In genomic region chr5:139562847-139563246, GRCh38 we compare ENCODE assay signal across 8 cellular contexts. TPM values are rescaled to one million over a fixed set of nuclear protein-coding genes. Genes with fewer than 3 reads are reported as not detected.
DNase-seq lines count a peak whose midpoint lies in the region; ATAC-seq, FAIRE-seq and TF ChIP-seq lines count a peak whose summit lies in the region.

No MANE protein-coding gene starts in this region.

- H4K20me1 ChIP-seq in GM12878 (ENCODE audit: control insufficient read depth, insufficient read depth), result no peaks in the 10 kb centered on the region

- no peak overlapping the region for H4K5ac ChIP-seq in mesendoderm (ENCODE audit: low read length)

- CTCF ChIA-PET in GM12878 (lab: Yijun Ruan, JAX), result interaction anchor here (0.7 to 4.8 kb wide), 23 partner anchors 9 to 285 kb away, joined by 3 to 53 read pairs (median 5); no protein-coding TSS in a partner anchor

- no peak overlapping the region for H2BK5ac ChIP-seq in mesendoderm (ENCODE audit: low read length)

- H3K9ac ChIP-seq in GM12878 (ENCODE audit: control insufficient read depth, insufficient read depth, low read length), result peak overlapping the region; percentile 79
- H3K9ac ChIP-seq in mesendoderm (ENCODE audit: low read length), result peak overlapping the region; percentile 28

- under 1% methylated on average over 5 of the region's 5 CpGs for WGBS in GM12878 (ENCODE audit: insufficient coverage, insufficient replicate concordance, low lambda C conversion rate, missing lambda C conversion rate)
- WGBS in mesendoderm (ENCODE audit: extremely low coverage, insufficient coverage, low lambda C conversion rate), result no CpG with 5 or more reads among the region's 5 CpGs

- BruUV-seq in GM12878 (replicated peaks; lab: Mats Ljungman, UMichigan), result no TSS peak

- in situ Hi-C loops in GM12878 (cut with MboI), result no loop called here

- DNase-seq in left ventricle myocardium inferior (no peak), Right ventricle myocardium superior (no peak), GM12878 (ENCODE audit: low read depth, low spot score) (no peak), mesendoderm (no peak), vagina (ENCODE audit: extremely low spot score in 2 of 2) (no peak), KG1 (lab: John Stamatoyannopoulos, UW) (no peak), retina (no peak)

- H3K79me2 ChIP-seq in GM12878 (ENCODE audit: control insufficient read depth, insufficient read depth, low read length) (peaks cover 70% of the 10 kb centered on the region), mesendoderm (ENCODE audit: control insufficient read depth, insufficient read depth, low read length) (peaks cover 59% of the 10 kb centered on the region)

- H2AK5ac ChIP-seq in mesendoderm (ENCODE audit: low read length), result no peak overlapping the region

- H2AFZ ChIP-seq in GM12878 (ENCODE audit: control insufficient read depth, low read depth, low read length), result no peak overlapping the region

- SMC1A ChIA-PET in GM12878 (lab: Charles Lee; ENCODE audit: uncharacterized antibody, unreplicated experiment), result interaction anchor here (0.6 to 5.5 kb wide), 30 partner anchors 8 to 203 kb away, joined by 3 to 65 read pairs (median 4); no protein-coding TSS in a partner anchor

- H3K27me3 ChIP-seq in left ventricle myocardium inferior (ENCODE audit: low read depth) (no peaks in the 10 kb centered on the region), GM12878 (replicated peaks in 1 of 2; ENCODE audit: control insufficient read depth in 2 of 2, insufficient read depth in 2 of 2, low read length in 1 of 2) (no peaks in the 10 kb centered on the region), mesendoderm (ENCODE audit: insufficient read depth, low read length, poor library complexity) (no peaks in the 10 kb centered on the region), vagina (no peaks in the 10 kb centered on the region)

- H3K4me1 ChIP-seq in left ventricle myocardium inferior (peaks cover 72% of the 10 kb centered on the region), GM12878 (ENCODE audit: control insufficient read depth, insufficient read depth, low read length) (peaks cover 25% of the 10 kb centered on the region), mesendoderm (ENCODE audit: control insufficient read depth, low read depth, low read length) (peaks cover 3% of the 10 kb centered on the region), vagina (peaks cover 61% of the 10 kb centered on the region)

- RAD21 ChIA-PET in GM12878 (lab: Charles Lee; ENCODE audit: unreplicated experiment), result interaction anchor here (0.7 to 7.2 kb wide), 20 partner anchors 8 to 479 kb away, joined by 3 to 49 read pairs (median 5); partner anchors contain the start of gene CXXC5

- no peak overlapping the region for H2BK15ac ChIP-seq in mesendoderm (replicated peaks; ENCODE audit: low read depth)

- H3K23ac ChIP-seq in mesendoderm (ENCODE audit: low read length), result no peak overlapping the region

- intact Hi-C loops in left ventricle myocardium inferior (cut with micrococcal nuclease) (no loop called here), Right ventricle myocardium superior (cut with DNase I) (no loop called here), GM12878 (cut with micrococcal nuclease; ENCODE audit: unreplicated experiment) (loop anchor here (2.0 to 5.0 kb wide), 2 partner anchors 44 to 141 kb away; no protein-coding TSS in a partner anchor), vagina (cut with DNase I) (no loop called here)

- TF ChIP-seq CTCF in left ventricle myocardium inferior (IDR thresholded peaks at IDR 0.05; ENCODE audit: borderline replicate concordance), result no peak
- TF ChIP-seq CTCF in GM12878 (IDR thresholded peaks at IDR 0.05 in 2 of 3, conservative IDR thresholded peaks at IDR 0.05 in 1 of 3; ENCODE audit: control insufficient read depth in 2 of 3, extremely low read depth in 1 of 3, insufficient read depth in 1 of 3, low read depth in 3 of 3, low read length in 3 of 3), result no peak
- TF ChIP-seq CTCF in vagina (IDR thresholded peaks at IDR 0.05), result no peak

- TF ChIP-seq EP300 in GM12878 (IDR thresholded peaks at IDR 0.05; ENCODE audit: borderline replicate concordance in 1 of 2, control insufficient read depth in 1 of 2, low read depth in 2 of 2, low read length in 2 of 2), result no peak

- TF ChIP-seq POLR2A in GM12878 (IDR thresholded peaks at IDR 0.05; ENCODE audit: low read depth, low read length), result no peak
- no peak for TF ChIP-seq POLR2A in vagina (IDR thresholded peaks at IDR 0.05)

- no peak overlapping the region for H3K4ac ChIP-seq in mesendoderm (ENCODE audit: low read depth, low read length)

- H3K18ac ChIP-seq in mesendoderm (ENCODE audit: low read length), result no peak overlapping the region

- H4K8ac ChIP-seq in mesendoderm (ENCODE audit: low read depth, low read length), result no peak overlapping the region

- H3K9me3 ChIP-seq in left ventricle myocardium inferior (replicated peaks), result no peaks in the 10 kb centered on the region
- H3K9me3 ChIP-seq in GM12878 (replicated peaks; ENCODE audit: control insufficient read depth, insufficient read depth, low read length), result no peaks in the 10 kb centered on the region
- H3K9me3 ChIP-seq in vagina, result no peaks in the 10 kb centered on the region

- H2BK120ac ChIP-seq in mesendoderm (ENCODE audit: low read depth, low read length), result no peak overlapping the region

- H3K56ac ChIP-seq in mesendoderm (ENCODE audit: low read length), result peak overlapping the region; percentile 34

- H3K27ac ChIP-seq in left ventricle myocardium inferior (replicated peaks), result peak overlapping the region; percentile 98
- peak overlapping the region; percentile 69 for H3K27ac ChIP-seq in GM12878 (ENCODE audit: control insufficient read depth, insufficient read depth)
- H3K27ac ChIP-seq in mesendoderm (ENCODE audit: low read depth, low read length), result no peak overlapping the region
- peak overlapping the region; percentile 93 for H3K27ac ChIP-seq in vagina

- H3K4me3 ChIP-seq in left ventricle myocardium inferior, result peak overlapping the region; percentile 98
- H3K4me3 ChIP-seq in GM12878, result peak overlapping the region; percentile 75
- H3K4me3 ChIP-seq in mesendoderm (ENCODE audit: low read length), result peak overlapping the region; percentile 31
- peak overlapping the region; percentile 78 for H3K4me3 ChIP-seq in vagina

- POLR2A ChIA-PET in GM12878 (lab: Charles Lee), result interaction anchor here (0.5 to 4.8 kb wide), 25 partner anchors 9 to 478 kb away, joined by 3 to 43 read pairs (median 4); partner anchors contain the start of genes DNAJC18 and SPATA24

- H3K36me3 ChIP-seq in left ventricle myocardium inferior, result peaks cover 3% of the 10 kb centered on the region
- peaks cover 0 to 2% of the 10 kb centered on the region in 2 experiments; a peak in 1 of 4 replicates for H3K36me3 ChIP-seq in GM12878 (ENCODE audit: control insufficient read depth in 2 of 2, insufficient read depth in 2 of 2, low read length in 1 of 2)
- no peaks in the 10 kb centered on the region for H3K36me3 ChIP-seq in mesendoderm (ENCODE audit: control insufficient read depth, insufficient read depth, low read length)
- H3K36me3 ChIP-seq in vagina, result peaks cover 0 to 6% of the 10 kb centered on the region in 2 donors

- H3K4me2 ChIP-seq in GM12878 (ENCODE audit: control insufficient read depth, insufficient read depth), result peak overlapping the region; percentile 93
- H3K4me2 ChIP-seq in mesendoderm (ENCODE audit: low read length), result peak overlapping the region; percentile 67

- TF ChIP-seq RAD21 in GM12878 (IDR thresholded peaks at IDR 0.05; ENCODE audit: insufficient read depth, low read depth, low read length), result no peak

- no peak for FAIRE-seq in GM12878 (lab: Jason Lieb, UNC)

- ATAC-seq in Right ventricle myocardium superior (ENCODE audit: poor library complexity) (no peak), GM12878 (no peak), HG03196 (IDR thresholded peaks at IDR 0.05; ENCODE audit: unreplicated experiment) (no peak)

- H3K79me1 ChIP-seq in mesendoderm (ENCODE audit: low read length), result no peaks in the 10 kb centered on the region

TF ChIP-seq in GM12878, 131 proteins besides CTCF, POLR2A, EP300 and RAD21 (continues in another document):
- no peak for TF ChIP-seq IRF4 (IDR thresholded peaks at IDR 0.05; ENCODE audit: low read depth, low read length)
- no peak for TF ChIP-seq TCF12 (IDR thresholded peaks at IDR 0.05; ENCODE audit: low read depth, low read length)
- TF ChIP-seq BACH1 (IDR thresholded peaks at IDR 0.05; ENCODE audit: borderline replicate concordance), result no peak
- no peak for TF ChIP-seq RAD51 (IDR thresholded peaks at IDR 0.05)
- TF ChIP-seq PML (IDR thresholded peaks at IDR 0.05; ENCODE audit: low read length), result no peak
- TF ChIP-seq KLF5 (IDR thresholded peaks at IDR 0.05; ENCODE audit: partially characterized antibody), result no peak
- TF ChIP-seq SMAD5 (IDR thresholded peaks at IDR 0.05; ENCODE audit: low read depth), result no peak
- TF ChIP-seq USF1 (IDR thresholded peaks at IDR 0.05; ENCODE audit: borderline replicate concordance, extremely low read length, insufficient read depth, low read depth, low read length), result no peak

RNA-seq across cellular contexts. Expression of gene UBE2D2, which starts 1.7 kb away (rescaled TPM):
- 110 TPM for total RNA-seq in left ventricle myocardium inferior
- 114 TPM for total RNA-seq in Right ventricle myocardium superior
- total RNA-seq in GM12878 (2013; cell fraction: nucleolus; rRNA removed), result 91.1 and 104 TPM in 2 replicates
- total RNA-seq in GM12878 (2014; rRNA removed), result 93.1 and 107 TPM in 2 replicates
- total RNA-seq in GM12878 (2014; rRNA removed; fragmentation: Illumina TruSeq; extraction: Trizol), result 134 and 136 TPM in 2 replicates
- total RNA-seq in GM12878 (2021), result 166 and 174 TPM in 2 replicates
- polyA plus RNA-seq in GM12878 (2011; ENCODE audit: low read depth), result 146 TPM
- 139 and 185 TPM in 2 replicates for polyA plus RNA-seq in GM12878 (2011; rRNA removed)
- 40.9 and 52.0 TPM in 2 replicates for polyA plus RNA-seq in GM12878 (2011; cell fraction: cytosol; rRNA removed)
- polyA plus RNA-seq in GM12878 (2011; cell fraction: nucleus; rRNA removed), result 40.3 and 44.3 TPM in 2 replicates
- polyA plus RNA-seq in GM12878 (2012), result 193 and 217 TPM in 2 replicates
- polyA plus RNA-seq in GM12878 (2014; fragmentation: Illumina TruSeq; extraction: Trizol), result 120 and 151 TPM in 2 replicates
- polyA plus RNA-seq in GM12878 (2014; fragmentation: Nextera tagmentation; extraction: Ambion mirVana), result 100 to 1,000 TPM in 1 of 2 experiments, 10 to 100 TPM in 1; 58.6 to 120 TPM
- 79.2 and 99.2 TPM in 2 replicates for polyA plus RNA-seq in GM12878 (2014; rRNA removed)
- 100 to 1,000 TPM; 227 to 245 TPM for polyA plus RNA-seq in GM12878 (2016; fragmentation: Nextera tagmentation; extraction: Ambion mirVana)
- polyA minus RNA-seq in GM12878 (2011; rRNA and poly(A)+ RNA removed), result 52.8 and 83.5 TPM in 2 replicates
- 31.5 and 44.0 TPM in 2 replicates for polyA minus RNA-seq in GM12878 (2011; cell fraction: cytosol; rRNA and poly(A)+ RNA removed)
- 20.8 and 43.4 TPM in 2 replicates for polyA minus RNA-seq in GM12878 (2011; cell fraction: nucleus; rRNA and poly(A)+ RNA removed)
- 130 TPM for polyA plus RNA-seq in mesendoderm (2013, experiment 1 of 2)
- 133 TPM for polyA plus RNA-seq in mesendoderm (2013, experiment 2 of 2)
- 57.5 TPM for total RNA-seq in vagina

Comparison
In these comparisons a context has a peak if more than half of its experiments do, and no peak if none do; other contexts are left out.
1. H3K4me3 ChIP-seq: peak in every context shown above with its lines; median percentile 98 in left ventricle myocardium inferior; 78 in vagina; 75 in GM12878; 31 in mesendoderm.